Comparison of ENCODE assay signal across 8 cellular contexts in the genomic region with DNA sequence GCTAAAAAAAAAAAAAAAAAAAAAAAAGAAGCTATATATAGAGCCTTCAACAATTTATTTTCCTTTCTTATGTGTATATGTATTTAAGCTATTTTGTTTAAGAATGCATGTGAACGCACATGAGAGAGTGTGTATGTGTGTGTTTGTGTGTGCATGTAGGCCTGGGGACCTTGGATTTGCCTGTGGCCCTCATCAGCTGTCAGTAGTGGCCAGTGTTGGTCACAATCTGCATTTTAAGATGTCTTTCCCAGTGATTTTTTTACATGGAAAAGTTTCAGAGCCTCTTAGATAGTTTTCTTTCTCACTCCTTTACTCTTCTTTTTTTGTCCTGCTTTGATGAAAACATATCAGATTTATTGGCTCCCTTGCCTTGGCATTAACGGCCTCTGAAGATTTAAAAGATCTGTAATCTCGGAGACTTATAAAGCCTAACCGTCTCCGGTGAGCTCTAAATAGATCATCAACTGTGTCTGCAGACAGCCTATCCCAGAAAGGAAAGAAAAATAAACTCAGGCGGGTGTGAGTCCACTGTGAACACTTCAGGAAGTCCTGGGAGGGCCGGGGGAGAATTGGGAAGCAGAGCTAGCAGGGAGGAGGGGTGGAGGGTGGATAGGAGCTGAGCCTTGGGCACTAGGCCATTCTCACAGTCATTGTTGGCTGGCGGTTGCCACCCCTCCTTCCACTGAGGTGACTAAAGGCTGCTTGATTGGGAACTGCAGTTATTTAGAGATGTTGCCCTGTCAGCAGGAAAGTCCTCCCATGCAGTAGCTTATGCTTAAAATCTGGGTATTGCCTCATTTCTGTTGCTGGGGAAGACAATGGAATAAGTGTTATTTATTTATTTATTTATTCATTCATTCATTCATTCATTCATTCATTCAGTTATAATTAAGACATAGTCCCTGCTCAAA.
A peak's percentile ranks its signal among the peaks of the same experiment; 100 is the strongest.
DNase-seq lines count a peak whose midpoint lies in the region; ATAC-seq and TF ChIP-seq lines count a peak whose summit lies in the region.

No MANE protein-coding gene starts in this region.

- H2AFZ ChIP-seq in smooth muscle cell (ENCODE audit: low read depth): peak overlapping the region; percentile 44

- H3K36me3 ChIP-seq in smooth muscle cell (ENCODE audit: low read depth): no peaks in the 10 kb centered on the region

- no peak for ATAC-seq in GM19035 (IDR thresholded peaks at IDR 0.05; ENCODE audit: unreplicated experiment)

- WGBS in smooth muscle cell (ENCODE audit: low lambda C conversion rate): 25% methylated on average over 8 of the region's 8 CpGs

- peak; percentile 91 for DNase-seq in HCEC 1CT
- peak; percentile 86 for DNase-seq in cerebellar cortex (ENCODE audit: low spot score)
- DNase-seq in kidney tubule cell (ENCODE audit: low spot score): peak; percentile 69
- DNase-seq in smooth muscle cell (lab: John Stamatoyannopoulos, UW; ENCODE audit: unreplicated experiment): no peak
- no peak for DNase-seq in DMS53 treated with DMSO at 0.1 percent for 48 hours (lab: John Stamatoyannopoulos, UW; ENCODE audit: unreplicated experiment)
- no peak for DNase-seq in NCI-H2029 (lab: John Stamatoyannopoulos, UW)
- DNase-seq in Calu3: no peak

- H3K27me3 Mint-ChIP-seq in Calu3 (ENCODE audit: unreplicated experiment): no peaks in the 10 kb centered on the region

- H3K4me2 ChIP-seq in smooth muscle cell: peak overlapping the region; percentile 75

- no TSS peak for BruUV-seq in Calu3 (replicated peaks; lab: Mats Ljungman, UMichigan)

- no peak overlapping the region for H3K4me3 Mint-ChIP-seq in Calu3 (ENCODE audit: low read depth, unreplicated experiment)

- intact Hi-C loops in Calu3 (cut with micrococcal nuclease; ENCODE audit: unreplicated experiment): loop anchor here (2.0 kb wide), 1 partner anchor 18 kb away; no protein-coding TSS in a partner anchor

- H3K27ac Mint-ChIP-seq in Calu3 (ENCODE audit: unreplicated experiment): no peak overlapping the region

- no peaks in the 10 kb centered on the region for H3F3A ChIP-seq in smooth muscle cell (ENCODE audit: low read depth)

- no peak overlapping the region for H3K9ac ChIP-seq in smooth muscle cell (ENCODE audit: low read depth)

- H4K20me1 ChIP-seq in smooth muscle cell (ENCODE audit: low read depth): no peaks in the 10 kb centered on the region

- H3K9me3 Mint-ChIP-seq in Calu3 (ENCODE audit: low read depth, unreplicated experiment): no peaks in the 10 kb centered on the region

- no peaks in the 10 kb centered on the region for H3K79me2 ChIP-seq in smooth muscle cell (ENCODE audit: low read depth)

- no peaks in the 10 kb centered on the region for H3K4me1 ChIP-seq in smooth muscle cell (ENCODE audit: low read depth)

- H3K9me3 ChIP-seq in smooth muscle cell (replicated peaks; ENCODE audit: low read depth): no peaks in the 10 kb centered on the region

- peak overlapping the region; percentile 31 for H3K4me3 ChIP-seq in smooth muscle cell

- H3K4me1 Mint-ChIP-seq in Calu3 (ENCODE audit: low read depth, unreplicated experiment): no peaks in the 10 kb centered on the region

- CTCF ChIA-PET in Calu3 (lab: Charles Lee): interaction anchor here (0.5 to 0.9 kb wide), 3 partner anchors 10 to 118 kb away, joined by 3 to 4 read pairs (median 3); no protein-coding TSS in a partner anchor

- TF ChIP-seq CTCF in smooth muscle cell (IDR thresholded peaks at IDR 0.05; ENCODE audit: borderline replicate concordance, insufficient read depth, poor library complexity, severe bottlenecking): no peak
- TF ChIP-seq CTCF in Calu3 (IDR thresholded peaks at IDR 0.05; ENCODE audit: unreplicated experiment): no peak

- peaks cover 6% of the 10 kb centered on the region for H3K36me3 Mint-ChIP-seq in Calu3 (ENCODE audit: insufficient read depth, unreplicated experiment)

- H3K27me3 ChIP-seq in smooth muscle cell (ENCODE audit: low read depth): no peaks in the 10 kb centered on the region

- H3K27ac ChIP-seq in smooth muscle cell (ENCODE audit: low read depth): peak overlapping the region; percentile 67

Comparison
In these comparisons a context has a peak if more than half of its experiments do, and no peak if none do; other contexts are left out.
1. DNase-seq: peak in HCEC 1CT (single experiment), cerebellar cortex (single experiment) and kidney tubule cell (single experiment); none in smooth muscle cell (single experiment), DMS53 treated with DMSO at 0.1 percent for 48 hours (single experiment), NCI-H2029 (single experiment) and Calu3 (single experiment).